ENCODE assay signal across 1 cellular context in the genomic region with DNA sequence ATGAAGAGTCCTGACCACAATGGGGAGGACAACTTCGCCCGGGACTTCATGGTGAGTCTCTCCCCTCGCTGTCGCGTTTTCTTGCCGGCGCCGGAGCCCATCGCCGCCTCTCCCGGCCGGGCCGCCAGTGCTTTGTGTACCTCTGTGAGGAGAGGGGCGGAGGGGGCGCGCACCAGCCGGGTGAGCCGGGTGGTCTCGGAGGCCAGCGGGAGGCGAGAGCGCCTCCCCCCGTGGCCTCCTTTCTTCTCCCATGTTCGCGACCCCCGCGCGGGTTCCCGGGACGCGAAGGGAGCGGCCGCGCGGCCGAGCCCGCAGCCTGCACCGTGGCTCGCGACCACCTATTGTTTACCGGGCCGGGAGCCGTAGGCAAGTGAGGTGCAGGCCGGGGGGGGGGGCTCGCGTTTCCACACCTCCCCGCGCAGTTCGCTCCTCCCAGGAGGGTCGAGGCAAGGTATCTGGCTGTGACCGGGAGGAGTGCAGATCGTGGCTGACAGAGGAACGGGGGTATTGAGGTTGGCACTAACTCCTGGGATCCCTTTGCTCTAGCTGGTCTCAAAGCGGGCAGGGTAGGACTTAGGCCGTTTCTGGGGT.
A peak's percentile ranks its signal among the peaks of the same experiment; 100 is the strongest.
TF ChIP-seq lines count a peak whose summit lies in the region.

No MANE protein-coding gene starts in this region.

TF ChIP-seq in WTC11, 78 proteins besides CTCF, POLR2A, EP300 and RAD21 (continued from another document):
- TF ChIP-seq, protein P1, sequence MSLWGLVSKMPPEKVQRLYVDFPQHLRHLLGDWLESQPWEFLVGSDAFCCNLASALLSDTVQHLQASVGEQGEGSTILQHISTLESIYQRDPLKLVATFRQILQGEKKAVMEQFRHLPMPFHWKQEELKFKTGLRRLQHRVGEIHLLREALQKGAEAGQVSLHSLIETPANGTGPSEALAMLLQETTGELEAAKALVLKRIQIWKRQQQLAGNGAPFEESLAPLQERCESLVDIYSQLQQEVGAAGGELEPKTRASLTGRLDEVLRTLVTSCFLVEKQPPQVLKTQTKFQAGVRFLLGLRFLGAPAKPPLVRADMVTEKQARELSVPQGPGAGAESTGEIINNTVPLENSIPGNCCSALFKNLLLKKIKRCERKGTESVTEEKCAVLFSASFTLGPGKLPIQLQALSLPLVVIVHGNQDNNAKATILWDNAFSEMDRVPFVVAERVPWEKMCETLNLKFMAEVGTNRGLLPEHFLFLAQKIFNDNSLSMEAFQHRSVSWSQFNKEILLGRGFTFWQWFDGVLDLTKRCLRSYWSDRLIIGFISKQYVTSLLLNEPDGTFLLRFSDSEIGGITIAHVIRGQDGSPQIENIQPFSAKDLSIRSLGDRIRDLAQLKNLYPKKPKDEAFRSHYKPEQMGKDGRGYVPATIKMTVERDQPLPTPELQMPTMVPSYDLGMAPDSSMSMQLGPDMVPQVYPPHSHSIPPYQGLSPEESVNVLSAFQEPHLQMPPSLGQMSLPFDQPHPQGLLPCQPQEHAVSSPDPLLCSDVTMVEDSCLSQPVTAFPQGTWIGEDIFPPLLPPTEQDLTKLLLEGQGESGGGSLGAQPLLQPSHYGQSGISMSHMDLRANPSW (CRISPR knock-in tag; conservative IDR thresholded peaks at IDR 0.05; ENCODE audit: low read depth) = no peak
- TF ChIP-seq JUN (CRISPR knock-in tag; IDR thresholded peaks at IDR 0.05) (peak; percentile 11; the same call in 1 of the 2 replicates), ETV6 (CRISPR knock-in tag; IDR thresholded peaks at IDR 0.05) (0 out of 2 replicates have a peak, but pooled peaks have one; percentile 19), CBFB (CRISPR knock-in tag; IDR thresholded peaks at IDR 0.05; ENCODE audit: low read depth) (no peak), MYBL2 (CRISPR knock-in tag; IDR thresholded peaks at IDR 0.05) (no peak), HMGXB4 (CRISPR knock-in tag; IDR thresholded peaks at IDR 0.05) (peak; percentile 53; the same call in 1 of the 2 replicates), SMAD4 (CRISPR knock-in tag; IDR thresholded peaks at IDR 0.05) (no peak), AFF4 (CRISPR knock-in tag; IDR thresholded peaks at IDR 0.05; ENCODE audit: borderline replicate concordance) (no peak; the same call in 1 of the 2 replicates), PRRX2 (CRISPR knock-in tag; IDR thresholded peaks at IDR 0.05) (no peak)
